ENCODE assay signal across 2 cellular contexts in genomic region chr11:94771951-94772350, GRCh38.
TF ChIP-seq lines count a peak whose summit lies in the region.

No MANE protein-coding gene starts in this region.

TF ChIP-seq in HEK293, 187 proteins besides CTCF, POLR2A, EP300 and RAD21:
- TF ChIP-seq ZNF518A (tag by site-specific recombination; conservative IDR thresholded peaks at IDR 0.05; ENCODE audit: low read depth) (no peak), ZNF274 (IDR thresholded peaks at IDR 0.05; ENCODE audit: low read length) (no peak), ZNF274 (tag by site-specific recombination; IDR thresholded peaks at IDR 0.05; ENCODE audit: borderline replicate concordance) (no peak), PRDM6 (tag by site-specific recombination; IDR thresholded peaks at IDR 0.05) (no peak), RBAK (tag by site-specific recombination; IDR thresholded peaks at IDR 0.05) (no peak), ZNF366 (tag by site-specific recombination; conservative IDR thresholded peaks at IDR 0.05) (no peak), ZNF529 (tag by site-specific recombination; IDR thresholded peaks at IDR 0.05; ENCODE audit: insufficient replicate concordance) (peak; percentile 99), IKZF3 (tag by site-specific recombination; IDR thresholded peaks at IDR 0.05) (no peak), ZNF621 (tag by site-specific recombination; IDR thresholded peaks at IDR 0.05) (no peak)

TF ChIP-seq in WTC11, 78 proteins besides CTCF, POLR2A, EP300 and RAD21 (continued from another document):
- TF ChIP-seq PRRX2 (CRISPR knock-in tag; IDR thresholded peaks at IDR 0.05) (no peak), ZNF532 (CRISPR knock-in tag; IDR thresholded peaks at IDR 0.05; ENCODE audit: borderline replicate concordance) (no peak), ATF2 (CRISPR knock-in tag; IDR thresholded peaks at IDR 0.05; ENCODE audit: borderline replicate concordance, low read depth) (no peak), ETV6 (CRISPR knock-in tag; IDR thresholded peaks at IDR 0.05) (no peak), ZNF219 (CRISPR knock-in tag; IDR thresholded peaks at IDR 0.05; ENCODE audit: borderline replicate concordance) (no peak), ZBTB43 (CRISPR knock-in tag; IDR thresholded peaks at IDR 0.05) (no peak), ATF1 (CRISPR knock-in tag; IDR thresholded peaks at IDR 0.05) (no peak), CDX4 (CRISPR knock-in tag; IDR thresholded peaks at IDR 0.05; ENCODE audit: borderline replicate concordance) (no peak), ZNF232 (CRISPR knock-in tag; IDR thresholded peaks at IDR 0.05) (no peak), HMGXB4 (CRISPR knock-in tag; IDR thresholded peaks at IDR 0.05) (no peak)
TF ChIP-seq in WTC11: peak in this region for 0.
